Comparison of ENCODE assay signal across 17 cellular contexts in genomic region chr1:54302549-54302948, GRCh38.
DNase-seq lines count a peak whose midpoint lies in the region; ATAC-seq and TF ChIP-seq lines count a peak whose summit lies in the region.
"Had no signal": no experiment of that assay in that cellular context is flagged by ENCODE, and none has a peak within 500 bp of the region (broad histone marks: within the 10 kb centered on the region; RNA-seq: fewer than 3 reads in every experiment).

No MANE protein-coding gene starts in this region.

- H3K4me3 Mint-ChIP-seq in WTC11 (no peak overlapping the region), immature natural killer cell (peak overlapping the region in 3 of 5 donors; percentile 1 to 67 (median 20)), GM23338 (no peak overlapping the region; the same call in 2 of the 3 replicates)
- H3K4me3 Mint-ChIP-seq: CD4-positive, alpha-beta memory T cell had no signal

- H2AFZ ChIP-seq in trophoblast cell (ENCODE audit: insufficient read depth, low read length, poor library complexity) (no peak overlapping the region), GM23338 (no peak overlapping the region)

- H3K27me3 Mint-ChIP-seq in WTC11 (ENCODE audit: low read depth) = no peaks in the 10 kb centered on the region
- peaks cover 0 to 14% (median 0%) of the 10 kb centered on the region in 3 donors for H3K27me3 Mint-ChIP-seq in immature natural killer cell (ENCODE audit: low read depth in 3 of 3)
- peaks cover 31% of the 10 kb centered on the region for H3K27me3 Mint-ChIP-seq in GM23338 (ENCODE audit: insufficient read depth, low read depth, poor library complexity)
- H3K27me3 Mint-ChIP-seq: CD4-positive, alpha-beta memory T cell; IgD-negative memory B cell had no signal

- H3K4me3 ChIP-seq in trophoblast cell (ENCODE audit: low read depth, low read length) = no peak overlapping the region
- no peak overlapping the region for H3K4me3 ChIP-seq in H7 (ENCODE audit: insufficient read depth, low read depth, low read length)
- no peak overlapping the region for H3K4me3 ChIP-seq in GM23338
- H3K4me3 ChIP-seq: BLaER1, SJSA1 had no signal

- H3F3A ChIP-seq in GM23338 (replicated peaks; ENCODE audit: low read depth) = no peaks in the 10 kb centered on the region

- ATAC-seq in WTC11 (no peak), GM23338 (no peak), GM21576 (IDR thresholded peaks at IDR 0.05; ENCODE audit: unreplicated experiment) (no peak)

- H3K4me2 ChIP-seq in trophoblast cell (ENCODE audit: low read length) (no peak overlapping the region), GM23338 (no peak overlapping the region)
- H3K4me2 ChIP-seq: BLaER1 had no signal

- DNase-seq in WTC11 (ENCODE audit: low spot score) = no peak
- no peak for DNase-seq in immature natural killer cell
- DNase-seq in trophoblast cell = no peak
- DNase-seq in H7 = no peak
- DNase-seq in GM23338 (ENCODE audit: low spot score) = no peak
- DNase-seq: CD4-positive, alpha-beta memory T cell; GOT3; Karpas-422; MV-4-11; NCI-H446; NCI-H526; OCI-M1 had no signal

- H3K27ac ChIP-seq in KOPT-K1 (ENCODE audit: low read depth, low read length, poor library complexity, severe bottlenecking) (peak overlapping the region; percentile 25), trophoblast cell (ENCODE audit: low read depth, low read length) (no peak overlapping the region), GM23338 (ENCODE audit: low read depth) (no peak overlapping the region)
- H3K27ac ChIP-seq: BLaER1, SJSA1 had no signal

- H4K20me1 ChIP-seq in GM23338 (replicated peaks; ENCODE audit: insufficient read depth) = peaks cover 42% of the 10 kb centered on the region

- H3K79me2 ChIP-seq in trophoblast cell (ENCODE audit: control insufficient read depth, insufficient read depth, low read length, poor library complexity) = peaks cover 20% of the 10 kb centered on the region
- H3K79me2 ChIP-seq in GM23338 (replicated peaks; ENCODE audit: insufficient read depth) = peaks cover 98% of the 10 kb centered on the region

- H3K79me1 ChIP-seq in trophoblast cell (ENCODE audit: low read length) = no peaks in the 10 kb centered on the region

- H3K36me3 Mint-ChIP-seq in WTC11 (no peaks in the 10 kb centered on the region), immature natural killer cell (no peaks in the 10 kb centered on the region), GM23338 (ENCODE audit: low read depth) (peaks cover 6% of the 10 kb centered on the region; the same call in 2 of the 3 replicates)
- H3K36me3 Mint-ChIP-seq: CD4-positive, alpha-beta memory T cell had no signal

- H3K9me3 ChIP-seq in KOPT-K1 (ENCODE audit: insufficient read depth, low read length, poor library complexity, severe bottlenecking) = no peaks in the 10 kb centered on the region
- no peaks in the 10 kb centered on the region for H3K9me3 ChIP-seq in trophoblast cell (ENCODE audit: insufficient read depth, low read depth, low read length)
- H3K9me3 ChIP-seq: BLaER1, SJSA1 had no signal

- H3K36me3 ChIP-seq in KOPT-K1 (ENCODE audit: insufficient read depth, low read length) = peaks cover 12% of the 10 kb centered on the region; the same call in 1 of the 2 replicates
- peaks cover 5 to 6% of the 10 kb centered on the region in 2 experiments for H3K36me3 ChIP-seq in trophoblast cell (ENCODE audit: control insufficient read depth in 1 of 2, insufficient read depth in 2 of 2, low read length in 2 of 2)
- no peaks in the 10 kb centered on the region for H3K36me3 ChIP-seq in H7 (replicated peaks; ENCODE audit: control insufficient read depth, insufficient read depth, low read length)
- no peaks in the 10 kb centered on the region for H3K36me3 ChIP-seq in GM23338 (ENCODE audit: insufficient read depth)
- H3K36me3 ChIP-seq: SJSA1 had no signal

- H3K9me2 ChIP-seq in GM23338 (ENCODE audit: insufficient read depth) = no peaks in the 10 kb centered on the region

- no peak overlapping the region for H2BK12ac ChIP-seq in trophoblast cell (ENCODE audit: low read length)

- no peak overlapping the region for H2BK120ac ChIP-seq in trophoblast cell (ENCODE audit: insufficient read depth, low read length, poor library complexity)

- H3K14ac ChIP-seq in trophoblast cell (ENCODE audit: low read length) = no peak overlapping the region

- H4K91ac ChIP-seq in trophoblast cell (ENCODE audit: low read depth, low read length) = no peak overlapping the region

- no peak overlapping the region for H3K23ac ChIP-seq in trophoblast cell (ENCODE audit: low read length)

- H3K27me3 ChIP-seq in trophoblast cell (ENCODE audit: insufficient read depth, low read length) (no peaks in the 10 kb centered on the region), H7 (ENCODE audit: control insufficient read depth, insufficient read depth, low read length) (no peaks in the 10 kb centered on the region), GM23338 (ENCODE audit: insufficient read depth) (no peaks in the 10 kb centered on the region)
- H3K27me3 ChIP-seq: BLaER1, SJSA1 had no signal

- H3K9me3 Mint-ChIP-seq in WTC11 = no peaks in the 10 kb centered on the region
- no peaks in the 10 kb centered on the region for H3K9me3 Mint-ChIP-seq in immature natural killer cell
- H3K9me3 Mint-ChIP-seq in GM23338 = no peaks in the 10 kb centered on the region
- H3K9me3 Mint-ChIP-seq: CD4-positive, alpha-beta memory T cell; IgD-negative memory B cell had no signal

- H2BK5ac ChIP-seq in trophoblast cell (ENCODE audit: low read depth, low read length, poor library complexity) = no peak overlapping the region

- peaks cover 89% of the 10 kb centered on the region for H3K4me1 Mint-ChIP-seq in WTC11
- H3K4me1 Mint-ChIP-seq in immature natural killer cell = peaks cover 97 to 99% of the 10 kb centered on the region in 2 donors
- H3K4me1 Mint-ChIP-seq in GM23338 = peaks cover 89% of the 10 kb centered on the region

- no peak overlapping the region for H4K8ac ChIP-seq in trophoblast cell (ENCODE audit: low read depth, low read length)

- POLR2A ChIA-PET in WTC11 (lab: Charles Lee) = no interaction called here

- H4K12ac ChIP-seq in trophoblast cell (ENCODE audit: low read depth, low read length) = no peak overlapping the region

- no CpG with 5 or more reads among the region's 5 CpGs for WGBS in trophoblast cell (ENCODE audit: extremely low coverage, insufficient coverage, insufficient read length)

- no peak for TF ChIP-seq CTCF in WTC11 (IDR thresholded peaks at IDR 0.05)
- no peak for TF ChIP-seq CTCF in GM23338 (conservative IDR thresholded peaks at IDR 0.05; ENCODE audit: low read depth in 2 of 2)

- H2AK5ac ChIP-seq in trophoblast cell (ENCODE audit: low read length) = no peak overlapping the region

- H3K4ac ChIP-seq in trophoblast cell (ENCODE audit: low read depth, low read length) = peak overlapping the region; percentile 75

- H3K4me1 ChIP-seq in trophoblast cell (ENCODE audit: control insufficient read depth in 1 of 2, insufficient read depth in 2 of 2, low read length in 2 of 2) (no peaks in the 10 kb centered on the region), GM23338 (ENCODE audit: insufficient read depth) (peaks cover 60% of the 10 kb centered on the region)

- H3K9ac ChIP-seq in trophoblast cell (ENCODE audit: low read length) = no peak overlapping the region
- H3K9ac ChIP-seq: BLaER1 had no signal

- H3K27ac Mint-ChIP-seq in WTC11 (peak overlapping the region; percentile 9; the same call in 1 of the 2 replicates), immature natural killer cell (peak overlapping the region in 4 of 6 donors; percentile 2 to 76 (median 42)), GM23338 (no peak overlapping the region)

- H3K18ac ChIP-seq in trophoblast cell (ENCODE audit: low read length) = no peak overlapping the region

- CTCF ChIA-PET in WTC11 (lab: Charles Lee) = interaction anchor here (1.1 kb wide), 1 partner anchor 12 kb away, joined by 3 read pairs; no protein-coding TSS in a partner anchor

TF ChIP-seq in WTC11, 78 proteins besides CTCF, POLR2A, EP300 and RAD21 (continues in another document):
- TF ChIP-seq FOXJ3 (CRISPR knock-in tag; IDR thresholded peaks at IDR 0.05; ENCODE audit: borderline replicate concordance) = no peak
- TF ChIP-seq MLX (CRISPR knock-in tag; IDR thresholded peaks at IDR 0.05) = no peak
- no peak for TF ChIP-seq ZNF416 (CRISPR knock-in tag; IDR thresholded peaks at IDR 0.05)
- TF ChIP-seq JUN (CRISPR knock-in tag; IDR thresholded peaks at IDR 0.05) = no peak
- TF ChIP-seq OVOL2 (CRISPR knock-in tag; IDR thresholded peaks at IDR 0.05; ENCODE audit: borderline replicate concordance) = no peak

TF ChIP-seq in GM23338, 12 proteins besides CTCF, POLR2A, EP300 and RAD21 (continues in another document):
- TF ChIP-seq ZNF114 (CRISPR knock-in tag; IDR thresholded peaks at IDR 0.05) = no peak
- no peak for TF ChIP-seq CREB1 (CRISPR knock-in tag; IDR thresholded peaks at IDR 0.05; ENCODE audit: low read depth)
- no peak for TF ChIP-seq JUNB (IDR thresholded peaks at IDR 0.05; ENCODE audit: unreplicated experiment)

Comparison
In these comparisons a context has a peak if more than half of its experiments do, and no peak if none do; other contexts are left out.
1. H3K4me3 Mint-ChIP-seq: peak in immature natural killer cell (3 of 5); none in WTC11 (single experiment) and GM23338 (single experiment).